Comparison of ENCODE assay signal across 9 cellular contexts in the genomic region with DNA sequence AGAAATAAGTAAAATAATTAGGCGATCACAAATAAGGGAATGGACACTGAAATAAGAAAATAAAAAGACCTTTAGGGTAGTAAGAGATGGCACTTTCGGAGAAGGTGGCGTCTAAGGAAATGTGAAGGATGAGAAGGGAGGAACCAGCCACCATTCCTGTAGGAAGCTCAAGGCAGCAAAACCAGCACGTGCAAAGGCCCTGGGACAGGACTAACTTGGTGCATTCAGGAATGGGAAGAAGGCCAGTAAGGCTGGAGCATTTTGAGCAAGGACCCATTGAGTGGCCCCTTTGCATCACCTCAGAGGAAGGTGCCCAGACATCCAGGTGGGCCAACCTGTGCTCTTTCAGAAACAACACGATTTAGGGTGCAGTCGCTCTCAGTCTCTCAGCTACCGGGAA. TPM values are rescaled to one million over a fixed set of nuclear protein-coding genes. Genes with fewer than 3 reads are reported as not detected.
DNase-seq lines count a peak whose midpoint lies in the region; ATAC-seq, FAIRE-seq and TF ChIP-seq lines count a peak whose summit lies in the region.
"Had no signal": no experiment of that assay in that cellular context is flagged by ENCODE, and none has a peak within 500 bp of the region (broad histone marks: within the 10 kb centered on the region; RNA-seq: fewer than 3 reads in every experiment).

No MANE protein-coding gene starts in this region.

- no peaks in the 10 kb centered on the region for H3K27me3 ChIP-seq in thoracic aorta (replicated peaks; ENCODE audit: insufficient read depth)
- H3K27me3 ChIP-seq in small intestine (ENCODE audit: control insufficient read depth in 2 of 2, insufficient read depth in 2 of 2, low read length in 2 of 2): no peaks in the 10 kb centered on the region

- peaks cover 88% of the 10 kb centered on the region for H3K4me1 Mint-ChIP-seq in activated naive CD4-positive, alpha-beta T cell treated with anti-CD3 and anti-CD28 coated beads, Interleukin-2, amount 50 U/mL, for 24 hours
- H3K4me1 Mint-ChIP-seq in activated CD8-positive, alpha-beta T cell treated with anti-CD3 and anti-CD28 coated beads for 36 hours (ENCODE audit: low read depth): peaks cover 83% of the 10 kb centered on the region

- H3K4me3 Mint-ChIP-seq in activated naive CD4-positive, alpha-beta T cell treated with anti-CD3 and anti-CD28 coated beads, Interleukin-2, amount 50 U/mL, for 24 hours: peak overlapping the region; percentile 94
- peak overlapping the region; percentile 96 for H3K4me3 Mint-ChIP-seq in activated CD8-positive, alpha-beta T cell treated with anti-CD3 and anti-CD28 coated beads for 36 hours

- H3K4me1 ChIP-seq in kidney (ENCODE audit: control insufficient read depth in 1 of 2, insufficient read depth in 1 of 2, low read depth in 1 of 2, low read length in 2 of 2) (peaks cover 16 to 28% of the 10 kb centered on the region in 2 donors), thoracic aorta (ENCODE audit: control insufficient read depth in 1 of 2, low read depth in 2 of 2) (peaks cover 26 to 33% of the 10 kb centered on the region in 2 donors), small intestine (ENCODE audit: control insufficient read depth in 2 of 2, insufficient read depth in 1 of 2, low read depth in 1 of 2, low read length in 1 of 2) (peaks cover 4 to 15% of the 10 kb centered on the region in 2 donors)

- H3K36me3 ChIP-seq in kidney (ENCODE audit: control insufficient read depth in 1 of 2, insufficient read depth in 2 of 2, low read length in 2 of 2) (no peaks in the 10 kb centered on the region), thoracic aorta (no peaks in the 10 kb centered on the region), small intestine (ENCODE audit: control insufficient read depth in 2 of 2, insufficient read depth in 2 of 2, low read length in 2 of 2) (no peaks in the 10 kb centered on the region)

- intact Hi-C loops in activated CD8-positive, alpha-beta T cell treated with anti-CD3 and anti-CD28 coated beads for 36 hours (cut with micrococcal nuclease): no loop called here
- intact Hi-C loops in kidney (cut with DNase I): no loop called here

- CTCF ChIA-PET in activated CD8-positive, alpha-beta T cell treated with anti-CD3 and anti-CD28 coated beads for 36 hours (lab: Charles Lee): interaction anchor here (3.0 to 7.2 kb wide), 2 partner anchors 8 to 15 kb away, joined by 19 to 70 read pairs; no protein-coding TSS in a partner anchor

- H3K9me3 ChIP-seq in kidney (ENCODE audit: control insufficient read depth in 1 of 2, low read length in 2 of 2): no peaks in the 10 kb centered on the region
- H3K9me3 ChIP-seq in thoracic aorta: no peaks in the 10 kb centered on the region
- H3K9me3 ChIP-seq in small intestine (ENCODE audit: control insufficient read depth, low read depth): no peaks in the 10 kb centered on the region

- peaks cover 4% of the 10 kb centered on the region for H3K36me3 Mint-ChIP-seq in activated naive CD4-positive, alpha-beta T cell treated with anti-CD3 and anti-CD28 coated beads, Interleukin-2, amount 50 U/mL, for 24 hours
- peaks cover 18% of the 10 kb centered on the region for H3K36me3 Mint-ChIP-seq in activated CD8-positive, alpha-beta T cell treated with anti-CD3 and anti-CD28 coated beads for 36 hours (ENCODE audit: low read depth)

- no peaks in the 10 kb centered on the region for H3K9me3 Mint-ChIP-seq in activated naive CD4-positive, alpha-beta T cell treated with anti-CD3 and anti-CD28 coated beads, Interleukin-2, amount 50 U/mL, for 24 hours
- peaks cover 6% of the 10 kb centered on the region for H3K9me3 Mint-ChIP-seq in activated CD8-positive, alpha-beta T cell treated with anti-CD3 and anti-CD28 coated beads for 36 hours

- H3K9ac ChIP-seq in kidney (ENCODE audit: low read length in 2 of 2): peak overlapping the region in 1 of 2 donors; percentile 99

- peak overlapping the region; percentile 95 for H3K27ac Mint-ChIP-seq in activated naive CD4-positive, alpha-beta T cell treated with anti-CD3 and anti-CD28 coated beads, Interleukin-2, amount 50 U/mL, for 24 hours
- H3K27ac Mint-ChIP-seq in activated CD8-positive, alpha-beta T cell treated with anti-CD3 and anti-CD28 coated beads for 36 hours: peak overlapping the region; percentile 91

- ATAC-seq in activated CD8-positive, alpha-beta T cell treated with anti-CD3 and anti-CD28 coated beads for 36 hours: no peak
- no peak for ATAC-seq in thoracic aorta (ENCODE audit: insufficient number of reproducible peaks, low FRiP score, low read depth)
- ATAC-seq in GM19395 (IDR thresholded peaks at IDR 0.05; ENCODE audit: unreplicated experiment): no peak

- POLR2A ChIA-PET in activated CD8-positive, alpha-beta T cell treated with anti-CD3 and anti-CD28 coated beads for 36 hours (lab: Charles Lee): interaction anchor here (0.9 to 12.7 kb wide), 3 partner anchors 15 to 74 kb away, joined by 3 to 239 read pairs (median 3); no protein-coding TSS in a partner anchor

- no peaks in the 10 kb centered on the region for H3K27me3 Mint-ChIP-seq in activated naive CD4-positive, alpha-beta T cell treated with anti-CD3 and anti-CD28 coated beads, Interleukin-2, amount 50 U/mL, for 24 hours
- H3K27me3 Mint-ChIP-seq in activated CD8-positive, alpha-beta T cell treated with anti-CD3 and anti-CD28 coated beads for 36 hours: peaks cover 3% of the 10 kb centered on the region

- FAIRE-seq in kidney (lab: Jason Lieb, UNC) (no peak), small intestine (lab: Jason Lieb, UNC) (no peak)

- H3K27ac ChIP-seq in kidney (ENCODE audit: low read depth in 2 of 2, low read length in 2 of 2) (peak overlapping the region in 1 of 2 donors; percentile 92), thoracic aorta (peak overlapping the region; percentile 34 to 84), small intestine (ENCODE audit: low read depth in 1 of 2, low read length in 1 of 2) (peak overlapping the region in 1 of 2 donors; percentile 97)

- no peak for TF ChIP-seq CTCF in activated CD8-positive, alpha-beta T cell treated with anti-CD3 and anti-CD28 coated beads for 36 hours (IDR thresholded peaks at IDR 0.05)
- no peak for TF ChIP-seq CTCF in kidney (IDR thresholded peaks at IDR 0.05; ENCODE audit: borderline replicate concordance, extremely low read depth, insufficient read depth)
- TF ChIP-seq CTCF in thoracic aorta (IDR thresholded peaks at IDR 0.05): no peak

- no peak overlapping the region for H3K4me3 ChIP-seq in kidney (ENCODE audit: low read length in 2 of 2)
- H3K4me3 ChIP-seq in thoracic aorta: peak overlapping the region; percentile 91
- no peak overlapping the region for H3K4me3 ChIP-seq in small intestine (ENCODE audit: low read depth in 1 of 2, low read length in 2 of 2)

- WGBS in small intestine, 3 donors: 91 to 95% (median 93%) methylated on average over 7 of the region's 7 CpGs

- no peak for DNase-seq in activated naive CD4-positive, alpha-beta T cell treated with anti-CD3 and anti-CD28 coated beads, Interleukin-2, amount 50 U/mL, for 16 hours
- DNase-seq in activated CD8-positive, alpha-beta T cell treated with anti-CD3 and anti-CD28 coated beads for 36 hours: no peak
- peak; percentile 21 for DNase-seq in kidney
- no peak for DNase-seq in thoracic aorta (ENCODE audit: low spot score)
- DNase-seq in small intestine: no peak
- DNase-seq in Ammon's horn (ENCODE audit: low spot score): no peak
- DNase-seq: cerebellar nuclear complex had no signal

RNA-seq across cellular contexts. Expression of a gene that starts 0.7 kb away (rescaled TPM):
- 10 to 100 TPM; 17.8 to 18.4 TPM for total RNA-seq in activated CD8-positive, alpha-beta T cell treated with anti-CD3 and anti-CD28 coated beads for 36 hours
- 47.8 TPM for total RNA-seq in kidney
- 21.4 TPM for polyA plus RNA-seq in kidney (ENCODE audit: insufficient read depth, low read depth, low replicate concordance)
- 10 to 100 TPM; 30.9 to 50.1 TPM for total RNA-seq in thoracic aorta
- polyA plus RNA-seq in small intestine: 10 to 100 TPM; 22.8 to 31.4 (median 24.0) TPM
